ENCODE assay signal across 1 cellular context in the genomic region with DNA sequence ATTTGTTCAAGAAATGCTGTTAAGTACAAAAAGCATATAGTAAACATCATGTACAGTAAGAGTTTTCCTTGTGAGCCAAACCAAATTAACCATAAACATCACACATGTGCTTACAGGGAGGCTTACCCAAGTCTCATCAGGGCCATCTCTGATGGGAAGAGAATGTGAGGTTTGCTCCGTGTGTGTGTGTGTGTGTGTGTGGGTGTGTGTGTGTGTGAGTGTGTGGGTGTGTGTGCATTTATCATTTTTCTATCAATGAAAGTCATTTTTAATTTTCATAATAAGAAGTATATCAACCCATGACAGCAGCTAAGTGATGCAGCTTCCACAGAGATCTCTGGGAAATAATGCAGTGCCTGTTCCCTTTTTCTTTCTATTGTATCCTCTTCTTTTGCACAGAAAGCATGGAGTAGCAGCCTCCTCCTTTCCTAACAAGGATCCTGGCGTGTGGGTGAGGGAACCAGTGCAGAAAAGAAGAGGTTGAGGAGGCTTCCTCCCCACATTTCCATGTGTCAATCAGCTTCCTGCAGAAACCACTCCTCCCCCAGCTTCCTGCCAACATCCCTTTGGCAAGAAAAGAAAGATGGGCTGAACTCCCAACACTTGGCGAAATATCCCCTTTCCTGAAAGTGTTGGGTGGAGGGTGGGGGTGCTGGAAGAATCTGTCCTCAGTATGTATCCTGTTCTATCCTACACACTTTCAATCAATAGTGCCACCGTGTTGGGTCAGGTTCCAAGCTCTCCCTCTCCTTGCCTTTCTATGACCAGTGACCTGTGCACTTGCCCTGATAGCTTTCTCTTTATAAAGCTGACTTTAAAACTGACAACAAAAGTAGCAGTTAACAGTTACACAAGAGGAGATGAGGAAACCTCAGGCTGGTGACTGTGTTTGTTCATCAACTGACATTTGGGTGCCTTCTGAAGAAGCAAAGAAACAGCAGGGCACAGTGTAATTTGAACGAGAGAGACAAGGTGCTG.
TF ChIP-seq lines count a peak whose summit lies in the region.

No MANE protein-coding gene starts in this region.

TF ChIP-seq in HepG2, 621 proteins besides CTCF, POLR2A, EP300 and RAD21 (continued from another document):
- 0 out of 2 replicates have a peak, but pooled peaks have one; percentile 12 for TF ChIP-seq ATF1 (CRISPR knock-in tag; IDR thresholded peaks at IDR 0.05)
- no peak for TF ChIP-seq ZNF672 (CRISPR knock-in tag; IDR thresholded peaks at IDR 0.05)
- TF ChIP-seq, protein P1, sequence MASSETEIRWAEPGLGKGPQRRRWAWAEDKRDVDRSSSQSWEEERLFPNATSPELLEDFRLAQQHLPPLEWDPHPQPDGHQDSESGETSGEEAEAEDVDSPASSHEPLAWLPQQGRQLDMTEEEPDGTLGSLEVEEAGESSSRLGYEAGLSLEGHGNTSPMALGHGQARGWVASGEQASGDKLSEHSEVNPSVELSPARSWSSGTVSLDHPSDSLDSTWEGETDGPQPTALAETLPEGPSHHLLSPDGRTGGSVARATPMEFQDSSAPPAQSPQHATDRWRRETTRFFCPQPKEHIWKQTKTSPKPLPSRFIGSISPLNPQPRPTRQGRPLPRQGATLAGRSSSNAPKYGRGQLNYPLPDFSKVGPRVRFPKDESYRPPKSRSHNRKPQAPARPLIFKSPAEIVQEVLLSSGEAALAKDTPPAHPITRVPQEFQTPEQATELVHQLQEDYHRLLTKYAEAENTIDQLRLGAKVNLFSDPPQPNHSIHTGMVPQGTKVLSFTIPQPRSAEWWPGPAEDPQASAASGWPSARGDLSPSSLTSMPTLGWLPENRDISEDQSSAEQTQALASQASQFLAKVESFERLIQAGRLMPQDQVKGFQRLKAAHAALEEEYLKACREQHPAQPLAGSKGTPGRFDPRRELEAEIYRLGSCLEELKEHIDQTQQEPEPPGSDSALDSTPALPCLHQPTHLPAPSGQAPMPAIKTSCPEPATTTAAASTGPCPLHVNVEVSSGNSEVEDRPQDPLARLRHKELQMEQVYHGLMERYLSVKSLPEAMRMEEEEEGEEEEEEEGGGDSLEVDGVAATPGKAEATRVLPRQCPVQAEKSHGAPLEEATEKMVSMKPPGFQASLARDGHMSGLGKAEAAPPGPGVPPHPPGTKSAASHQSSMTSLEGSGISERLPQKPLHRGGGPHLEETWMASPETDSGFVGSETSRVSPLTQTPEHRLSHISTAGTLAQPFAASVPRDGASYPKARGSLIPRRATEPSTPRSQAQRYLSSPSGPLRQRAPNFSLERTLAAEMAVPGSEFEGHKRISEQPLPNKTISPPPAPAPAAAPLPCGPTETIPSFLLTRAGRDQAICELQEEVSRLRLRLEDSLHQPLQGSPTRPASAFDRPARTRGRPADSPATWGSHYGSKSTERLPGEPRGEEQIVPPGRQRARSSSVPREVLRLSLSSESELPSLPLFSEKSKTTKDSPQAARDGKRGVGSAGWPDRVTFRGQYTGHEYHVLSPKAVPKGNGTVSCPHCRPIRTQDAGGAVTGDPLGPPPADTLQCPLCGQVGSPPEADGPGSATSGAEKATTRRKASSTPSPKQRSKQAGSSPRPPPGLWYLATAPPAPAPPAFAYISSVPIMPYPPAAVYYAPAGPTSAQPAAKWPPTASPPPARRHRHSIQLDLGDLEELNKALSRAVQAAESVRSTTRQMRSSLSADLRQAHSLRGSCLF (CRISPR knock-in tag; IDR thresholded peaks at IDR 0.05; ENCODE audit: borderline replicate concordance), result no peak
- TF ChIP-seq, protein P2, sequence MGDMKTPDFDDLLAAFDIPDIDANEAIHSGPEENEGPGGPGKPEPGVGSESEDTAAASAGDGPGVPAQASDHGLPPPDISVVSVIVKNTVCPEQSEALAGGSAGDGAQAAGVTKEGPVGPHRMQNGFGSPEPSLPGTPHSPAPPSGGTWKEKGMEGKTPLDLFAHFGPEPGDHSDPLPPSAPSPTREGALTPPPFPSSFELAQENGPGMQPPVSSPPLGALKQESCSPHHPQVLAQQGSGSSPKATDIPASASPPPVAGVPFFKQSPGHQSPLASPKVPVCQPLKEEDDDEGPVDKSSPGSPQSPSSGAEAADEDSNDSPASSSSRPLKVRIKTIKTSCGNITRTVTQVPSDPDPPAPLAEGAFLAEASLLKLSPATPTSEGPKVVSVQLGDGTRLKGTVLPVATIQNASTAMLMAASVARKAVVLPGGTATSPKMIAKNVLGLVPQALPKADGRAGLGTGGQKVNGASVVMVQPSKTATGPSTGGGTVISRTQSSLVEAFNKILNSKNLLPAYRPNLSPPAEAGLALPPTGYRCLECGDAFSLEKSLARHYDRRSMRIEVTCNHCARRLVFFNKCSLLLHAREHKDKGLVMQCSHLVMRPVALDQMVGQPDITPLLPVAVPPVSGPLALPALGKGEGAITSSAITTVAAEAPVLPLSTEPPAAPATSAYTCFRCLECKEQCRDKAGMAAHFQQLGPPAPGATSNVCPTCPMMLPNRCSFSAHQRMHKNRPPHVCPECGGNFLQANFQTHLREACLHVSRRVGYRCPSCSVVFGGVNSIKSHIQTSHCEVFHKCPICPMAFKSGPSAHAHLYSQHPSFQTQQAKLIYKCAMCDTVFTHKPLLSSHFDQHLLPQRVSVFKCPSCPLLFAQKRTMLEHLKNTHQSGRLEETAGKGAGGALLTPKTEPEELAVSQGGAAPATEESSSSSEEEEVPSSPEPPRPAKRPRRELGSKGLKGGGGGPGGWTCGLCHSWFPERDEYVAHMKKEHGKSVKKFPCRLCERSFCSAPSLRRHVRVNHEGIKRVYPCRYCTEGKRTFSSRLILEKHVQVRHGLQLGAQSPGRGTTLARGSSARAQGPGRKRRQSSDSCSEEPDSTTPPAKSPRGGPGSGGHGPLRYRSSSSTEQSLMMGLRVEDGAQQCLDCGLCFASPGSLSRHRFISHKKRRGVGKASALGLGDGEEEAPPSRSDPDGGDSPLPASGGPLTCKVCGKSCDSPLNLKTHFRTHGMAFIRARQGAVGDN (CRISPR knock-in tag; IDR thresholded peaks at IDR 0.05), result no peak
- TF ChIP-seq, protein P3, sequence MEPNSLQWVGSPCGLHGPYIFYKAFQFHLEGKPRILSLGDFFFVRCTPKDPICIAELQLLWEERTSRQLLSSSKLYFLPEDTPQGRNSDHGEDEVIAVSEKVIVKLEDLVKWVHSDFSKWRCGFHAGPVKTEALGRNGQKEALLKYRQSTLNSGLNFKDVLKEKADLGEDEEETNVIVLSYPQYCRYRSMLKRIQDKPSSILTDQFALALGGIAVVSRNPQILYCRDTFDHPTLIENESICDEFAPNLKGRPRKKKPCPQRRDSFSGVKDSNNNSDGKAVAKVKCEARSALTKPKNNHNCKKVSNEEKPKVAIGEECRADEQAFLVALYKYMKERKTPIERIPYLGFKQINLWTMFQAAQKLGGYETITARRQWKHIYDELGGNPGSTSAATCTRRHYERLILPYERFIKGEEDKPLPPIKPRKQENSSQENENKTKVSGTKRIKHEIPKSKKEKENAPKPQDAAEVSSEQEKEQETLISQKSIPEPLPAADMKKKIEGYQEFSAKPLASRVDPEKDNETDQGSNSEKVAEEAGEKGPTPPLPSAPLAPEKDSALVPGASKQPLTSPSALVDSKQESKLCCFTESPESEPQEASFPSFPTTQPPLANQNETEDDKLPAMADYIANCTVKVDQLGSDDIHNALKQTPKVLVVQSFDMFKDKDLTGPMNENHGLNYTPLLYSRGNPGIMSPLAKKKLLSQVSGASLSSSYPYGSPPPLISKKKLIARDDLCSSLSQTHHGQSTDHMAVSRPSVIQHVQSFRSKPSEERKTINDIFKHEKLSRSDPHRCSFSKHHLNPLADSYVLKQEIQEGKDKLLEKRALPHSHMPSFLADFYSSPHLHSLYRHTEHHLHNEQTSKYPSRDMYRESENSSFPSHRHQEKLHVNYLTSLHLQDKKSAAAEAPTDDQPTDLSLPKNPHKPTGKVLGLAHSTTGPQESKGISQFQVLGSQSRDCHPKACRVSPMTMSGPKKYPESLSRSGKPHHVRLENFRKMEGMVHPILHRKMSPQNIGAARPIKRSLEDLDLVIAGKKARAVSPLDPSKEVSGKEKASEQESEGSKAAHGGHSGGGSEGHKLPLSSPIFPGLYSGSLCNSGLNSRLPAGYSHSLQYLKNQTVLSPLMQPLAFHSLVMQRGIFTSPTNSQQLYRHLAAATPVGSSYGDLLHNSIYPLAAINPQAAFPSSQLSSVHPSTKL (CRISPR knock-in tag; IDR thresholded peaks at IDR 0.05), result 0 out of 2 replicates have a peak, but pooled peaks have one; percentile 20
- TF ChIP-seq ATF7-NPFF (CRISPR knock-in tag; IDR thresholded peaks at IDR 0.05; ENCODE audit: low read depth), result no peak
- peak; percentile 95 for TF ChIP-seq ZNF3 (CRISPR knock-in tag; IDR thresholded peaks at IDR 0.05)
- no peak for TF ChIP-seq NR2F1 (CRISPR knock-in tag; IDR thresholded peaks at IDR 0.05)
